ENCODE assay signal across 1 cellular context in the genomic region with DNA sequence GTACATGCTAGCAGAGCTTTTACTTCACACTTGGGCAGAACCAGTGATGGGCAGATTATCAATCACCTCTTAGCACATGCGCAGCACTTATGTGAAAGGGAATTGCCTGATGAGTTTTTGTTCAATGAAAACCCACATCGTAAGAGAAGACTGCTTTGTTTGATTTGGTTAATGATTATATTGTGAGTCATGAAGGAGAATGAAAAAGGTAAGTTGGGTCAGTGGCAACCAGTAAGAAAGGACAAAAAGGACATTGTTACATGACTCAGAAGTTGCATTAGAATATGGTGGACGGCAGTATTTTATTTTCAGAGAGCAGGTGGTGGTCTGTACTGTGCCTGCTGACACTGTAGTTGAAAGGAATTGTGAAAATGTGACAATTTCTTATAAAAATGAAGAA.
TF ChIP-seq lines count a peak whose summit lies in the region.

No MANE protein-coding gene starts in this region.

TF ChIP-seq in HepG2, 621 proteins besides CTCF, POLR2A, EP300 and RAD21 (continued from another document):
- peak; percentile 45; the same call in 1 of the 2 replicates for TF ChIP-seq THAP11 (CRISPR knock-in tag; IDR thresholded peaks at IDR 0.05)
- TF ChIP-seq HDAC2 (CRISPR knock-in tag; IDR thresholded peaks at IDR 0.05), result peak; percentile 41; the same call in 1 of the 2 replicates
- TF ChIP-seq SOX5 (CRISPR knock-in tag; IDR thresholded peaks at IDR 0.05; ENCODE audit: borderline replicate concordance), result peak; percentile 84; the same call in 1 of the 2 replicates
- TF ChIP-seq, protein P1, sequence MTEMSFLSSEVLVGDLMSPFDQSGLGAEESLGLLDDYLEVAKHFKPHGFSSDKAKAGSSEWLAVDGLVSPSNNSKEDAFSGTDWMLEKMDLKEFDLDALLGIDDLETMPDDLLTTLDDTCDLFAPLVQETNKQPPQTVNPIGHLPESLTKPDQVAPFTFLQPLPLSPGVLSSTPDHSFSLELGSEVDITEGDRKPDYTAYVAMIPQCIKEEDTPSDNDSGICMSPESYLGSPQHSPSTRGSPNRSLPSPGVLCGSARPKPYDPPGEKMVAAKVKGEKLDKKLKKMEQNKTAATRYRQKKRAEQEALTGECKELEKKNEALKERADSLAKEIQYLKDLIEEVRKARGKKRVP (CRISPR knock-in tag; IDR thresholded peaks at IDR 0.05), result 0 out of 4 replicates have a peak, but pooled peaks of 1 of the 2 experiments have one; percentile 43
- TF ChIP-seq, protein P2, sequence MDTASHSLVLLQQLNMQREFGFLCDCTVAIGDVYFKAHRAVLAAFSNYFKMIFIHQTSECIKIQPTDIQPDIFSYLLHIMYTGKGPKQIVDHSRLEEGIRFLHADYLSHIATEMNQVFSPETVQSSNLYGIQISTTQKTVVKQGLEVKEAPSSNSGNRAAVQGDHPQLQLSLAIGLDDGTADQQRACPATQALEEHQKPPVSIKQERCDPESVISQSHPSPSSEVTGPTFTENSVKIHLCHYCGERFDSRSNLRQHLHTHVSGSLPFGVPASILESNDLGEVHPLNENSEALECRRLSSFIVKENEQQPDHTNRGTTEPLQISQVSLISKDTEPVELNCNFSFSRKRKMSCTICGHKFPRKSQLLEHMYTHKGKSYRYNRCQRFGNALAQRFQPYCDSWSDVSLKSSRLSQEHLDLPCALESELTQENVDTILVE (CRISPR knock-in tag; IDR thresholded peaks at IDR 0.05), result 0 out of 2 replicates have a peak, but pooled peaks have one; percentile 30
- peak; percentile 54 for TF ChIP-seq FOXA3 (CRISPR knock-in tag; IDR thresholded peaks at IDR 0.05)
- no peak for TF ChIP-seq SKI (IDR thresholded peaks at IDR 0.05; ENCODE audit: partially characterized antibody)
- TF ChIP-seq YY1 (IDR thresholded peaks at IDR 0.05; ENCODE audit: insufficient read depth, insufficient replicate concordance, low read depth, low read length), result peak; percentile 53
- TF ChIP-seq KLF16 (CRISPR knock-in tag; IDR thresholded peaks at IDR 0.05), result peak in 1 of 2 experiments; percentile 11; a peak in 1 of 4 replicates
- TF ChIP-seq, protein P3, sequence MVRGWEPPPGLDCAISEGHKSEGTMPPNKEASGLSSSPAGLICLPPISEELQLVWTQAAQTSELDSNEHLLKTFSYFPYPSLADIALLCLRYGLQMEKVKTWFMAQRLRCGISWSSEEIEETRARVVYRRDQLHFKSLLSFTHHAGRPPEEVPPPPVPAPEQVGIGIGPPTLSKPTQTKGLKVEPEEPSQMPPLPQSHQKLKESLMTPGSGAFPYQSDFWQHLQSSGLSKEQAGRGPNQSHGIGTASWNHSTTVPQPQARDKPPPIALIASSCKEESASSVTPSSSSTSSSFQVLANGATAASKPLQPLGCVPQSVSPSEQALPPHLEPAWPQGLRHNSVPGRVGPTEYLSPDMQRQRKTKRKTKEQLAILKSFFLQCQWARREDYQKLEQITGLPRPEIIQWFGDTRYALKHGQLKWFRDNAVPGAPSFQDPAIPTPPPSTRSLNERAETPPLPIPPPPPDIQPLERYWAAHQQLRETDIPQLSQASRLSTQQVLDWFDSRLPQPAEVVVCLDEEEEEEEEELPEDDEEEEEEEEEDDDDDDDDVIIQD (CRISPR knock-in tag; IDR thresholded peaks at IDR 0.05; ENCODE audit: low read depth), result peak; percentile 86; the same call in 1 of the 2 replicates
- TF ChIP-seq, protein P4, sequence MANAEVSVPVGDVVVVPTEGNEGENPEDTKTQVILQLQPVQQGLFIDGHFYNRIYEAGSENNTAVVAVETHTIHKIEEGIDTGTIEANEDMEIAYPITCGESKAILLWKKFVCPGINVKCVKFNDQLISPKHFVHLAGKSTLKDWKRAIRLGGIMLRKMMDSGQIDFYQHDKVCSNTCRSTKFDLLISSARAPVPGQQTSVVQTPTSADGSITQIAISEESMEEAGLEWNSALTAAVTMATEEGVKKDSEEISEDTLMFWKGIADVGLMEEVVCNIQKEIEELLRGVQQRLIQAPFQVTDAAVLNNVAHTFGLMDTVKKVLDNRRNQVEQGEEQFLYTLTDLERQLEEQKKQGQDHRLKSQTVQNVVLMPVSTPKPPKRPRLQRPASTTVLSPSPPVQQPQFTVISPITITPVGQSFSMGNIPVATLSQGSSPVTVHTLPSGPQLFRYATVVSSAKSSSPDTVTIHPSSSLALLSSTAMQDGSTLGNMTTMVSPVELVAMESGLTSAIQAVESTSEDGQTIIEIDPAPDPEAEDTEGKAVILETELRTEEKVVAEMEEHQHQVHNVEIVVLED (CRISPR knock-in tag; IDR thresholded peaks at IDR 0.05; ENCODE audit: borderline replicate concordance), result no peak
- peak; percentile 90; the same call in 1 of the 2 replicates for TF ChIP-seq JUNB (CRISPR knock-in tag; IDR thresholded peaks at IDR 0.05; ENCODE audit: borderline replicate concordance)
- peak; percentile 66; the same call in 1 of the 2 replicates for TF ChIP-seq ZNF121 (CRISPR knock-in tag; IDR thresholded peaks at IDR 0.05)
- TF ChIP-seq, protein P5, sequence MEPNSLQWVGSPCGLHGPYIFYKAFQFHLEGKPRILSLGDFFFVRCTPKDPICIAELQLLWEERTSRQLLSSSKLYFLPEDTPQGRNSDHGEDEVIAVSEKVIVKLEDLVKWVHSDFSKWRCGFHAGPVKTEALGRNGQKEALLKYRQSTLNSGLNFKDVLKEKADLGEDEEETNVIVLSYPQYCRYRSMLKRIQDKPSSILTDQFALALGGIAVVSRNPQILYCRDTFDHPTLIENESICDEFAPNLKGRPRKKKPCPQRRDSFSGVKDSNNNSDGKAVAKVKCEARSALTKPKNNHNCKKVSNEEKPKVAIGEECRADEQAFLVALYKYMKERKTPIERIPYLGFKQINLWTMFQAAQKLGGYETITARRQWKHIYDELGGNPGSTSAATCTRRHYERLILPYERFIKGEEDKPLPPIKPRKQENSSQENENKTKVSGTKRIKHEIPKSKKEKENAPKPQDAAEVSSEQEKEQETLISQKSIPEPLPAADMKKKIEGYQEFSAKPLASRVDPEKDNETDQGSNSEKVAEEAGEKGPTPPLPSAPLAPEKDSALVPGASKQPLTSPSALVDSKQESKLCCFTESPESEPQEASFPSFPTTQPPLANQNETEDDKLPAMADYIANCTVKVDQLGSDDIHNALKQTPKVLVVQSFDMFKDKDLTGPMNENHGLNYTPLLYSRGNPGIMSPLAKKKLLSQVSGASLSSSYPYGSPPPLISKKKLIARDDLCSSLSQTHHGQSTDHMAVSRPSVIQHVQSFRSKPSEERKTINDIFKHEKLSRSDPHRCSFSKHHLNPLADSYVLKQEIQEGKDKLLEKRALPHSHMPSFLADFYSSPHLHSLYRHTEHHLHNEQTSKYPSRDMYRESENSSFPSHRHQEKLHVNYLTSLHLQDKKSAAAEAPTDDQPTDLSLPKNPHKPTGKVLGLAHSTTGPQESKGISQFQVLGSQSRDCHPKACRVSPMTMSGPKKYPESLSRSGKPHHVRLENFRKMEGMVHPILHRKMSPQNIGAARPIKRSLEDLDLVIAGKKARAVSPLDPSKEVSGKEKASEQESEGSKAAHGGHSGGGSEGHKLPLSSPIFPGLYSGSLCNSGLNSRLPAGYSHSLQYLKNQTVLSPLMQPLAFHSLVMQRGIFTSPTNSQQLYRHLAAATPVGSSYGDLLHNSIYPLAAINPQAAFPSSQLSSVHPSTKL (CRISPR knock-in tag; IDR thresholded peaks at IDR 0.05), result peak; percentile 59
- TF ChIP-seq ZMAT3 (CRISPR knock-in tag; conservative IDR thresholded peaks at IDR 0.05), result no peak
- TF ChIP-seq, protein P6, sequence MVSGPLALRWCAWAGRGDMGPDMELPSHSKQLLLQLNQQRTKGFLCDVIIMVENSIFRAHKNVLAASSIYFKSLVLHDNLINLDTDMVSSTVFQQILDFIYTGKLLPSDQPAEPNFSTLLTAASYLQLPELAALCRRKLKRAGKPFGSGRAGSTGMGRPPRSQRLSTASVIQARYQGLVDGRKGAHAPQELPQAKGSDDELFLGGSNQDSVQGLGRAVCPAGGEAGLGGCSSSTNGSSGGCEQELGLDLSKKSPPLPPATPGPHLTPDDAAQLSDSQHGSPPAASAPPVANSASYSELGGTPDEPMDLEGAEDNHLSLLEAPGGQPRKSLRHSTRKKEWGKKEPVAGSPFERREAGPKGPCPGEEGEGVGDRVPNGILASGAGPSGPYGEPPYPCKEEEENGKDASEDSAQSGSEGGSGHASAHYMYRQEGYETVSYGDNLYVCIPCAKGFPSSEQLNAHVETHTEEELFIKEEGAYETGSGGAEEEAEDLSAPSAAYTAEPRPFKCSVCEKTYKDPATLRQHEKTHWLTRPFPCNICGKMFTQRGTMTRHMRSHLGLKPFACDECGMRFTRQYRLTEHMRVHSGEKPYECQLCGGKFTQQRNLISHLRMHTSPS (CRISPR knock-in tag; IDR thresholded peaks at IDR 0.05; ENCODE audit: low read depth), result no peak
- TF ChIP-seq MED1 (CRISPR knock-in tag; IDR thresholded peaks at IDR 0.05), result peak; percentile 64
- TF ChIP-seq SOX13 (IDR thresholded peaks at IDR 0.05), result no peak
- peak in 1 of 2 experiments; percentile 87; a peak in 2 of 4 replicates for TF ChIP-seq SOX13 (CRISPR knock-in tag; conservative IDR thresholded peaks at IDR 0.05 in 1 of 2, IDR thresholded peaks at IDR 0.05 in 1 of 2)
- no peak for TF ChIP-seq FOXA1 (IDR thresholded peaks at IDR 0.05)
- TF ChIP-seq FOXA1 (CRISPR knock-in tag; IDR thresholded peaks at IDR 0.05), result no peak
- 0 out of 2 replicates have a peak, but pooled peaks have one; percentile 67 for TF ChIP-seq JUND (CRISPR knock-in tag; IDR thresholded peaks at IDR 0.05)
- no peak for TF ChIP-seq MAFF (IDR thresholded peaks at IDR 0.05; ENCODE audit: low read depth, low read length)
- TF ChIP-seq TAF1 (CRISPR knock-in tag; IDR thresholded peaks at IDR 0.05), result peak; percentile 49; the same call in 1 of the 2 replicates
